14 cellular contexts compared by ENCODE assay signal in genomic region chr1:153539395-153540093, GRCh38. TPM values are rescaled to one million over a fixed set of nuclear protein-coding genes. Genes with fewer than 3 reads are reported as not detected.
A peak's percentile ranks its signal among the peaks of the same experiment; 100 is the strongest.
DNase-seq lines count a peak whose midpoint lies in the region; ATAC-seq and TF ChIP-seq lines count a peak whose summit lies in the region.
"Had no signal": no experiment of that assay in that cellular context is flagged by ENCODE, and none has a peak within 500 bp of the region (broad histone marks: within the 10 kb centered on the region; RNA-seq: fewer than 3 reads in every experiment).

No MANE protein-coding gene starts in this region.

- intact Hi-C loops in Calu3 (cut with micrococcal nuclease; ENCODE audit: unreplicated experiment), result no loop called here
- intact Hi-C loops in breast epithelium (cut with DNase I; ENCODE audit: low total_unique reads), result no loop called here
- intact Hi-C loops in sciatic nerve (cut with DNase I), result no loop called here

- TF ChIP-seq CTCF in Calu3 (IDR thresholded peaks at IDR 0.05; ENCODE audit: unreplicated experiment), result no peak
- TF ChIP-seq CTCF in breast epithelium (IDR thresholded peaks at IDR 0.05), result no peak

- no peaks in the 10 kb centered on the region for H3K36me3 ChIP-seq in breast epithelium

- DNase-seq in Calu3, result no peak
- peak; percentile 24 for DNase-seq in NCI-H510A (lab: John Stamatoyannopoulos, UW)
- no peak for DNase-seq in breast epithelium (ENCODE audit: low spot score in 2 of 2)
- DNase-seq in sciatic nerve (ENCODE audit: low spot score), result peak; percentile 31
- no peak for DNase-seq in NCI-H146 (lab: John Stamatoyannopoulos, UW)
- no peak for DNase-seq in D341Med (ENCODE audit: low spot score)
- DNase-seq in GF-D8 (lab: John Stamatoyannopoulos, UW), result no peak
- DNase-seq: activated CD4-positive, CD25-positive, alpha-beta regulatory T cell; effector CD8-positive, alpha-beta T cell; nucleus accumbens; stimulated activated CD4-positive, alpha-beta T cell treated with anti-CD3 and anti-CD28 coated beads, Interleukin-1b, Interleukin-23, amount 100 ng/mL, for 48 hours had no signal

- no peak overlapping the region for H3K4me3 Mint-ChIP-seq in Calu3 (ENCODE audit: low read depth, unreplicated experiment)

- H3K9me3 ChIP-seq in breast epithelium, result no peaks in the 10 kb centered on the region
- H3K9me3 ChIP-seq: SJSA1 had no signal

- TF ChIP-seq POLR2A in breast epithelium (IDR thresholded peaks at IDR 0.05), result no peak

- no peak for ATAC-seq in sciatic nerve
- ATAC-seq in GM21619 (IDR thresholded peaks at IDR 0.05; ENCODE audit: unreplicated experiment), result no peak

- H3K9me3 Mint-ChIP-seq in Calu3 (ENCODE audit: low read depth, unreplicated experiment), result no peaks in the 10 kb centered on the region

- no peak overlapping the region for H3K4me3 ChIP-seq in breast epithelium
- H3K4me3 ChIP-seq: SJSA1 had no signal

- peaks cover 41% of the 10 kb centered on the region for H3K36me3 Mint-ChIP-seq in Calu3 (ENCODE audit: insufficient read depth, unreplicated experiment)

- H3K27me3 ChIP-seq in breast epithelium, result no peaks in the 10 kb centered on the region
- H3K27me3 ChIP-seq: SJSA1 had no signal

- CTCF ChIA-PET in Calu3 (lab: Charles Lee), result interaction anchor here (0.5 to 1.6 kb wide), 4 partner anchors 28 to 170 kb away, joined by 3 to 12 read pairs (median 4); partner anchors contain the start of gene S100A13

- peaks cover 84% of the 10 kb centered on the region for H3K4me1 Mint-ChIP-seq in Calu3 (ENCODE audit: low read depth, unreplicated experiment)

- H3K4me1 ChIP-seq in breast epithelium, result peaks cover 4 to 21% of the 10 kb centered on the region in 2 donors

- peak overlapping the region; percentile 53 for H3K27ac Mint-ChIP-seq in Calu3 (ENCODE audit: unreplicated experiment)

- no peaks in the 10 kb centered on the region for H3K27me3 Mint-ChIP-seq in Calu3 (ENCODE audit: unreplicated experiment)

- no TSS peak for BruUV-seq in Calu3 (replicated peaks; lab: Mats Ljungman, UMichigan)

- H3K27ac ChIP-seq in breast epithelium, result peak overlapping the region; percentile 62 to 94
- H3K27ac ChIP-seq: SJSA1 had no signal

RNA-seq across cellular contexts. Expression of gene S100A5, which starts 1.2 kb away (rescaled TPM):
- not detected in 2 replicates for total RNA-seq in Calu3 (2022)
- not detected for total RNA-seq in breast epithelium
- not detected for total RNA-seq in sciatic nerve
- total RNA-seq: glomerular endothelial cell, SJSA1 had no signal

RNA-seq across cellular contexts. Expression of gene S100A6, which starts 3.8 kb away (rescaled TPM):
- total RNA-seq in Calu3 (2022) (1,521 and 2,023 TPM in 2 replicates), breast epithelium (100 to 1,000 TPM; 351 to 861 (median 423) TPM), sciatic nerve (1,022 TPM)

RNA-seq across cellular contexts. Expression of gene S100A4, which starts 6.1 kb away (rescaled TPM):
- total RNA-seq in Calu3 (2022) (19.8 and 20.5 TPM in 2 replicates), breast epithelium (1,000 to 10,000 TPM in 1 of 3 donors, 100 to 1,000 TPM in 2; 177 to 1,015 (median 198) TPM), sciatic nerve (258 TPM)

RNA-seq across cellular contexts. Expression of gene S100A3, which starts 9.5 kb away (rescaled TPM):
- total RNA-seq in Calu3 (2022) (not detected in 2 replicates), breast epithelium (1 to 10 TPM in 2 of 3 donors, under 1 TPM in 1; 0.44 to 2.6 (median 2.2) TPM), sciatic nerve (not detected)

RNA-seq across cellular contexts. Expression of gene S100A2, which starts 26.1 kb away (rescaled TPM):
- total RNA-seq in Calu3 (2022) (11.1 and 14.1 TPM in 2 replicates), breast epithelium (1 to 10 TPM in 1 of 3 donors, under 1 TPM in 1, not detected in 1; 0.33 to 5.4 TPM), sciatic nerve (3.5 TPM)

Comparison
In these comparisons a context has a peak if more than half of its experiments do, and no peak if none do; other contexts are left out.
1. DNase-seq: peak in NCI-H510A (single experiment) and sciatic nerve (single experiment); none in Calu3 (single experiment), breast epithelium (0 of 2), NCI-H146 (single experiment), D341Med (single experiment) and GF-D8 (single experiment).